ENCODE assay signal across 8 cellular contexts in genomic region chr2:200861617-200862016, GRCh38. TPM values are rescaled to one million over a fixed set of nuclear protein-coding genes. Genes with fewer than 3 reads are reported as not detected.
A peak's percentile ranks its signal among the peaks of the same experiment; 100 is the strongest.
DNase-seq lines count a peak whose midpoint lies in the region; ATAC-seq, FAIRE-seq and TF ChIP-seq lines count a peak whose summit lies in the region.

No MANE protein-coding gene starts in this region.

- peaks cover 72% of the 10 kb centered on the region for H3K36me3 Mint-ChIP-seq in stimulated activated naive CD8-positive, alpha-beta T cell treated with anti-CD3 and anti-CD28 coated beads, Interleukin-15, Interleukin-2, amounts not matched to agents 100 ng/mL and 50 ng/mL, for 24 hours (ENCODE audit: low read depth)

- FAIRE-seq in bronchial epithelial cell (lab: Jason Lieb, UNC) (no peak), GM12892 (lab: Jason Lieb, UNC) (no peak)

- H3K27me3 ChIP-seq in bronchial epithelial cell (ENCODE audit: control insufficient read depth, insufficient read depth, low read length) (no peaks in the 10 kb centered on the region), mucosa of rectum (ENCODE audit: control insufficient read depth in 2 of 2, insufficient read depth in 2 of 2, low read length in 2 of 2) (no peaks in the 10 kb centered on the region), aorta (ENCODE audit: control insufficient read depth in 1 of 2, insufficient read depth in 2 of 2, low read length in 1 of 2) (no peaks in the 10 kb centered on the region)

- ATAC-seq in stimulated activated naive CD8-positive, alpha-beta T cell treated with anti-CD3 and anti-CD28 coated beads, Interleukin-15, Interleukin-2, amounts not matched to agents 100 U/mL and 50 U/mL, for 24 hours, result no peak
- ATAC-seq in aorta (ENCODE audit: low FRiP score), result no peak
- ATAC-seq in GM18505 (IDR thresholded peaks at IDR 0.05; ENCODE audit: unreplicated experiment), result no peak
- ATAC-seq in HG03457 (IDR thresholded peaks at IDR 0.05; ENCODE audit: unreplicated experiment), result no peak

- peak overlapping the region; percentile 95 for H3K4me3 Mint-ChIP-seq in stimulated activated naive CD8-positive, alpha-beta T cell treated with anti-CD3 and anti-CD28 coated beads, Interleukin-15, Interleukin-2, amounts not matched to agents 100 ng/mL and 50 ng/mL, for 24 hours

- H3K27ac ChIP-seq in mucosa of rectum (ENCODE audit: low read depth in 2 of 2, low read length in 2 of 2) (peak overlapping the region; percentile 100), aorta (ENCODE audit: low read depth in 1 of 2, low read length in 2 of 2) (no peak overlapping the region)

- H3K4me1 ChIP-seq in mucosa of rectum (ENCODE audit: control insufficient read depth in 2 of 2, insufficient read depth in 2 of 2, low read length in 2 of 2) (peaks cover 24 to 26% of the 10 kb centered on the region in 2 donors), aorta (ENCODE audit: control insufficient read depth in 1 of 2, insufficient read depth in 2 of 2, low read length in 2 of 2) (peaks cover 0 to 3% of the 10 kb centered on the region in 2 donors)

- peak overlapping the region; percentile 54 to 100 for H3K9ac ChIP-seq in mucosa of rectum (ENCODE audit: low read depth in 1 of 2, low read length in 2 of 2)

- DNase-seq in stimulated activated naive CD8-positive, alpha-beta T cell treated with anti-CD3 and anti-CD28 coated beads, Interleukin-15, Interleukin-2, amounts not matched to agents 100 U/mL and 50 U/mL, for 24 hours, result no peak
- DNase-seq in bronchial epithelial cell (ENCODE audit: low read depth) (no peak), aorta (no peak), GM12892 (ENCODE audit: insufficient read length) (no peak)

- 1 to 2% methylated on average over 4 of the region's 4 CpGs for WGBS in aorta, 2 donors

- H3K4me3 ChIP-seq in bronchial epithelial cell (ENCODE audit: low read depth, low read length) (peak overlapping the region; percentile 79), mucosa of rectum (ENCODE audit: low read length in 2 of 2) (peak overlapping the region; percentile 52 to 100), aorta (ENCODE audit: low read length in 2 of 2) (peak overlapping the region; percentile 68 to 71)

- H3K9me3 Mint-ChIP-seq in stimulated activated naive CD8-positive, alpha-beta T cell treated with anti-CD3 and anti-CD28 coated beads, Interleukin-15, Interleukin-2, amounts not matched to agents 100 ng/mL and 50 ng/mL, for 24 hours, result no peaks in the 10 kb centered on the region

- no peak for TF ChIP-seq CTCF in bronchial epithelial cell (IDR thresholded peaks at IDR 0.05; ENCODE audit: insufficient read depth, low read length, severe bottlenecking)

- H3K4me1 Mint-ChIP-seq in stimulated activated naive CD8-positive, alpha-beta T cell treated with anti-CD3 and anti-CD28 coated beads, Interleukin-15, Interleukin-2, amounts not matched to agents 100 ng/mL and 50 ng/mL, for 24 hours (ENCODE audit: low read depth), result peaks cover 67% of the 10 kb centered on the region

- TF ChIP-seq POLR2A in GM12892 (IDR thresholded peaks at IDR 0.05; ENCODE audit: low read depth, low read length) (no peak), GM18505 (IDR thresholded peaks at IDR 0.05; ENCODE audit: borderline replicate concordance, extremely low read depth, insufficient read depth, insufficient read length) (no peak)

- H3K36me3 ChIP-seq in bronchial epithelial cell (ENCODE audit: control insufficient read depth, insufficient read depth, low read length) (peaks cover 14% of the 10 kb centered on the region), mucosa of rectum (ENCODE audit: control insufficient read depth in 2 of 2, insufficient read depth in 2 of 2, low read length in 2 of 2) (peaks cover 39 to 41% of the 10 kb centered on the region in 2 donors), aorta (ENCODE audit: control insufficient read depth in 1 of 2, insufficient read depth in 2 of 2, low read length in 1 of 2) (peaks cover 2 to 3% of the 10 kb centered on the region in 2 donors)

- H3K9me3 ChIP-seq in mucosa of rectum (ENCODE audit: control insufficient read depth in 2 of 2, low read length in 2 of 2) (no peaks in the 10 kb centered on the region), aorta (ENCODE audit: control insufficient read depth, low read length) (no peaks in the 10 kb centered on the region)

- intact Hi-C loops in aorta (cut with DNase I), result loop anchor here (5.0 kb wide), 2 partner anchors 49 to 149 kb away; partner anchors contain the start of gene BZW1 (in 2 of the 2)

- H3K27ac Mint-ChIP-seq in stimulated activated naive CD8-positive, alpha-beta T cell treated with anti-CD3 and anti-CD28 coated beads, Interleukin-15, Interleukin-2, amounts not matched to agents 100 ng/mL and 50 ng/mL, for 24 hours, result peak overlapping the region; percentile 98

- no peaks in the 10 kb centered on the region for H3K27me3 Mint-ChIP-seq in stimulated activated naive CD8-positive, alpha-beta T cell treated with anti-CD3 and anti-CD28 coated beads, Interleukin-15, Interleukin-2, amounts not matched to agents 100 ng/mL and 50 ng/mL, for 24 hours

RNA-seq across cellular contexts. Expression of gene CLK1, which starts 2.8 kb away (rescaled TPM):
- 84.1 and 96.1 TPM in 2 replicates for total RNA-seq in bronchial epithelial cell
- total RNA-seq in aorta, result 100 to 1,000 TPM; 167 to 197 TPM
- polyA plus RNA-seq in aorta, result 100 to 1,000 TPM in 1 of 2 donors, 10 to 100 TPM in 1; 89.3 to 361 TPM
- 76.6 TPM for polyA plus RNA-seq in GM12892 (2012; ENCODE audit: missing spikeins)

RNA-seq across cellular contexts. Expression of gene PPIL3, which starts 27.3 kb away (rescaled TPM):
- total RNA-seq in bronchial epithelial cell (34.5 and 50.3 TPM in 2 replicates), aorta (10 to 100 TPM; 17.8 to 33.7 TPM)
- polyA plus RNA-seq in aorta, result 10 to 100 TPM; 21.4 to 39.2 TPM
- polyA plus RNA-seq in GM12892 (2012; ENCODE audit: missing spikeins), result 62.6 TPM

RNA-seq across cellular contexts. Expression of gene NIF3L1, which starts 27.6 kb away (rescaled TPM):
- 21.5 and 24.2 TPM in 2 replicates for total RNA-seq in bronchial epithelial cell
- 10 to 100 TPM; 13.6 to 15.8 TPM for total RNA-seq in aorta
- 10 to 100 TPM; 18.2 to 22.0 TPM for polyA plus RNA-seq in aorta
- polyA plus RNA-seq in GM12892 (2012; ENCODE audit: missing spikeins), result 26.4 TPM

RNA-seq across cellular contexts. Expression of gene BZW1, which starts 49.9 kb away (rescaled TPM):
- total RNA-seq in bronchial epithelial cell (546 and 792 TPM in 2 replicates), aorta (100 to 1,000 TPM; 193 to 250 TPM)
- 10 to 100 TPM; 73.1 to 78.6 TPM for polyA plus RNA-seq in aorta
- polyA plus RNA-seq in GM12892 (2012; ENCODE audit: missing spikeins), result 217 TPM

Comparison
In these comparisons a context has a peak if more than half of its experiments do, and no peak if none do; other contexts are left out.
1. H3K27ac ChIP-seq: peak in mucosa of rectum (2 of 2); none in aorta (0 of 2).
2. Peak in every context shown above with its lines, with median percentiles within 50 percentile points of each other: H3K4me3 ChIP-seq.